Comparison of ENCODE assay signal across 19 cellular contexts in the genomic region with DNA sequence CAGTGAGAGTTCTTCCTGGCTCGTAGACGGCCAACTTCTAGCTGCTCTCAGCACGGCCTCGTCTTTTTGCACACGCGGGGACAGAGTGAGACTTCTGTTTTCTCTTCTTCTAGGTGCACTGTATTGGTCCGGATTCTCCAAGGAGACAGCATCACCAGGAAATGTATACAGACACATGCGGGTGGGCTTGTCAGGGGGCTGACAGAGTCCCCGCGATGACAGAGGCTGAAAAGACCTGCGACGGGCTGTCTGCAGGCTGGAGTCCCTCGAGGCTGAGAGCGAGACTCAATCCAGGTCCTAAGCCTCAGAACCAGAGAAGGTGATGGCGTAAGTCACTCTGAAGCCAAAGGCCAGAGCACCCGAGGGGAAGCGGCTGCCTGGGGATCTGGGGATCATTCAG.
DNase-seq lines count a peak whose midpoint lies in the region; ATAC-seq and TF ChIP-seq lines count a peak whose summit lies in the region.
"Had no signal": no experiment of that assay in that cellular context is flagged by ENCODE, and none has a peak within 500 bp of the region (broad histone marks: within the 10 kb centered on the region; RNA-seq: fewer than 3 reads in every experiment).

No MANE protein-coding gene starts in this region.

- H3K9me3 Mint-ChIP-seq in neural progenitor cell, result peaks cover 20% of the 10 kb centered on the region
- H3K9me3 Mint-ChIP-seq: CD8-positive, alpha-beta T cell had no signal

- H3K4me1 ChIP-seq in neural progenitor cell, result no peaks in the 10 kb centered on the region
- H3K4me1 ChIP-seq: BLaER1 had no signal

- H3K4me3 Mint-ChIP-seq in neural progenitor cell, result peak overlapping the region; percentile 24
- H3K4me3 Mint-ChIP-seq: CD14-positive monocyte; CD8-positive, alpha-beta T cell; H9 had no signal

- no peaks in the 10 kb centered on the region for H3K36me3 ChIP-seq in neural progenitor cell
- H3K36me3 ChIP-seq: BLaER1 had no signal

- no peaks in the 10 kb centered on the region for H3K36me3 Mint-ChIP-seq in neural progenitor cell
- H3K36me3 Mint-ChIP-seq: CD14-positive monocyte; CD8-positive, alpha-beta T cell had no signal

- no peak overlapping the region for H3K27ac Mint-ChIP-seq in neural progenitor cell
- H3K27ac Mint-ChIP-seq: CD8-positive, alpha-beta T cell had no signal

- no peak overlapping the region for H2AFZ ChIP-seq in neural progenitor cell (replicated peaks)

- no peak overlapping the region for H3K27ac ChIP-seq in neural progenitor cell
- H3K27ac ChIP-seq: 22Rv1, A549, BLaER1 had no signal

- peaks cover 4% of the 10 kb centered on the region for H3K27me3 Mint-ChIP-seq in neural progenitor cell (ENCODE audit: insufficient read depth, low read depth)

- H3K9me3 ChIP-seq in neural progenitor cell (ENCODE audit: low read depth), result no peaks in the 10 kb centered on the region
- H3K9me3 ChIP-seq: BLaER1 had no signal

- no peak for TF ChIP-seq CTCF in neural progenitor cell (IDR thresholded peaks at IDR 0.05)

- H3K79me2 ChIP-seq in neural progenitor cell (ENCODE audit: low read depth), result no peaks in the 10 kb centered on the region

- H3K4me2 ChIP-seq in neural progenitor cell, result no peak overlapping the region
- H3K4me2 ChIP-seq: A549, BLaER1 had no signal

- H4K20me1 ChIP-seq in neural progenitor cell (ENCODE audit: low read depth), result no peaks in the 10 kb centered on the region
- H4K20me1 ChIP-seq: BLaER1 had no signal

- no peaks in the 10 kb centered on the region for H3F3A ChIP-seq in neural progenitor cell (ENCODE audit: low read depth)

- no peaks in the 10 kb centered on the region for H3K4me1 Mint-ChIP-seq in neural progenitor cell
- H3K4me1 Mint-ChIP-seq: CD14-positive monocyte had no signal

- ATAC-seq in GM18867 (IDR thresholded peaks at IDR 0.05; ENCODE audit: unreplicated experiment), result no peak
- ATAC-seq: A549; CD8-positive, alpha-beta T cell; GM12878 had no signal

- H3K4me3 ChIP-seq in neural progenitor cell, result no peak overlapping the region
- H3K4me3 ChIP-seq: A549, BLaER1, GM12878 had no signal

- DNase-seq in activated effector memory CD4-positive, alpha-beta T cell treated with anti-CD3 and anti-CD28 coated beads, Interleukin-2, amount 50 U/mL, for 16 hours, result peak; percentile 47
- no peak for DNase-seq in activated effector memory CD4-positive, alpha-beta T cell treated with Interleukin-2 at 50 U/mL for 16 hours
- peak; percentile 35 for DNase-seq in islet precursor cell
- DNase-seq in neural progenitor cell (ENCODE audit: low spot score), result no peak
- no peak for DNase-seq in NCI-H1436 treated with DMSO at 0.1 percent for 48 hours (lab: John Stamatoyannopoulos, UW)
- DNase-seq in AG08396 (ENCODE audit: low spot score), result no peak
- DNase-seq: DMS 273 treated with DMSO at 0.1 percent for 48 hours, DMS53, DND-41, EL, H9, IMR-90 had no signal

- H3K27me3 ChIP-seq in neural progenitor cell, result no peaks in the 10 kb centered on the region
- H3K27me3 ChIP-seq: BLaER1 had no signal

- H3K9ac ChIP-seq in neural progenitor cell, result no peak overlapping the region
- H3K9ac ChIP-seq: BLaER1 had no signal

Comparison
In these comparisons a context has a peak if more than half of its experiments do, and no peak if none do; other contexts are left out.
1. DNase-seq: peak in activated effector memory CD4-positive, alpha-beta T cell treated with anti-CD3 and anti-CD28 coated beads, Interleukin-2, amount 50 U/mL, for 16 hours (single experiment) and islet precursor cell (single experiment); none in activated effector memory CD4-positive, alpha-beta T cell treated with Interleukin-2 at 50 U/mL for 16 hours (single experiment), neural progenitor cell (single experiment), NCI-H1436 treated with DMSO at 0.1 percent for 48 hours (single experiment) and AG08396 (single experiment).